14 cellular contexts compared by ENCODE assay signal in genomic region chr18:59148192-59148591, GRCh38. TPM values are rescaled to one million over a fixed set of nuclear protein-coding genes. Genes with fewer than 3 reads are reported as not detected.
A peak's percentile ranks its signal among the peaks of the same experiment; 100 is the strongest.
DNase-seq lines count a peak whose midpoint lies in the region; ATAC-seq, FAIRE-seq and TF ChIP-seq lines count a peak whose summit lies in the region.
"Had no signal": no experiment of that assay in that cellular context is flagged by ENCODE, and none has a peak within 500 bp of the region (broad histone marks: within the 10 kb centered on the region; RNA-seq: fewer than 3 reads in every experiment).

No MANE protein-coding gene starts in this region.

- no peak for TF ChIP-seq CTCF in uterus (IDR thresholded peaks at IDR 0.05)

- peak overlapping the region; percentile 28 for H3K4me3 Mint-ChIP-seq in central memory CD8-positive, alpha-beta T cell

- DNase-seq in DMS153 treated with DMSO at 0.1 percent for 48 hours (lab: John Stamatoyannopoulos, UW; ENCODE audit: unreplicated experiment) (peak; percentile 79), NCI-H1417 treated with DMSO at 0.1 percent for 48 hours (lab: John Stamatoyannopoulos, UW) (peak; percentile 91), NCI-H510A (lab: John Stamatoyannopoulos, UW) (peak; percentile 95), urothelium cell line (ENCODE audit: low spot score) (no peak), uterus (no peak)
- DNase-seq in central memory CD8-positive, alpha-beta T cell (ENCODE audit: low spot score in 2 of 2) = no peak
- DNase-seq in activated CD8-positive, alpha-beta memory T cell treated with anti-CD3 and anti-CD28 coated beads, Interleukin-2, amount 50 U/mL, for 48 hours = no peak
- DNase-seq: activated CD4-positive, alpha-beta T cell treated with anti-CD3 and anti-CD28 coated beads for 48 hours; anterior cingulate cortex; lower lobe of right lung; naive B cell had no signal

- no peak for ATAC-seq in central memory CD8-positive, alpha-beta T cell (replicated peaks; ENCODE audit: extremely low read depth, poor library complexity, severe bottlenecking)
- no peak for ATAC-seq in HG02571 (IDR thresholded peaks at IDR 0.05; ENCODE audit: unreplicated experiment)
- ATAC-seq: gastroesophageal sphincter had no signal

- H3K9me3 Mint-ChIP-seq in central memory CD8-positive, alpha-beta T cell = no peaks in the 10 kb centered on the region
- H3K9me3 Mint-ChIP-seq: IgD-negative memory B cell, naive B cell had no signal

- no peaks in the 10 kb centered on the region for H3K27me3 ChIP-seq in uterus
- H3K27me3 ChIP-seq: gastroesophageal sphincter had no signal

- peak overlapping the region; percentile 81 for H3K27ac Mint-ChIP-seq in central memory CD8-positive, alpha-beta T cell (ENCODE audit: low read depth)

- no peaks in the 10 kb centered on the region for H3K4me1 ChIP-seq in uterus
- H3K4me1 ChIP-seq: gastroesophageal sphincter, lower lobe of right lung had no signal

- peaks cover 25% of the 10 kb centered on the region for H3K36me3 Mint-ChIP-seq in central memory CD8-positive, alpha-beta T cell (ENCODE audit: insufficient read depth)

- TF ChIP-seq POLR2A in uterus (IDR thresholded peaks at IDR 0.05) = no peak

- peaks cover 36% of the 10 kb centered on the region for H3K4me1 Mint-ChIP-seq in central memory CD8-positive, alpha-beta T cell

- H3K27ac ChIP-seq in uterus = no peak overlapping the region
- H3K27ac ChIP-seq: gastroesophageal sphincter, lower lobe of right lung had no signal

- no peaks in the 10 kb centered on the region for H3K9me3 ChIP-seq in uterus
- H3K9me3 ChIP-seq: gastroesophageal sphincter, lower lobe of right lung had no signal

- intact Hi-C loops in uterus (cut with DNase I; ENCODE audit: low total_unique reads) = no loop called here

- no peaks in the 10 kb centered on the region for H3K27me3 Mint-ChIP-seq in central memory CD8-positive, alpha-beta T cell
- H3K27me3 Mint-ChIP-seq: IgD-negative memory B cell, naive B cell had no signal

- no peaks in the 10 kb centered on the region for H3K36me3 ChIP-seq in uterus

- no peak overlapping the region for H3K4me3 ChIP-seq in uterus
- H3K4me3 ChIP-seq: gastroesophageal sphincter, lower lobe of right lung had no signal

- no peak for FAIRE-seq in urothelium cell line (lab: Jason Lieb, UNC)

RNA-seq across cellular contexts. Expression of gene SEC11C, which starts 8.5 kb away (rescaled TPM):
- total RNA-seq in uterus = 100 to 1,000 TPM in 1 of 4 donors, 10 to 100 TPM in 1, 1 to 10 TPM in 2; 4.4 to 136 (median 24.7) TPM

Comparison
In these comparisons a context has a peak if more than half of its experiments do, and no peak if none do; other contexts are left out.
1. DNase-seq: peak in DMS153 treated with DMSO at 0.1 percent for 48 hours (single experiment), NCI-H1417 treated with DMSO at 0.1 percent for 48 hours (single experiment) and NCI-H510A (single experiment); none in central memory CD8-positive, alpha-beta T cell (0 of 2), urothelium cell line (single experiment), uterus (0 of 2) and activated CD8-positive, alpha-beta memory T cell treated with anti-CD3 and anti-CD28 coated beads, Interleukin-2, amount 50 U/mL, for 48 hours (single experiment).